Comparison of ENCODE assay signal across 31 cellular contexts in the genomic region with DNA sequence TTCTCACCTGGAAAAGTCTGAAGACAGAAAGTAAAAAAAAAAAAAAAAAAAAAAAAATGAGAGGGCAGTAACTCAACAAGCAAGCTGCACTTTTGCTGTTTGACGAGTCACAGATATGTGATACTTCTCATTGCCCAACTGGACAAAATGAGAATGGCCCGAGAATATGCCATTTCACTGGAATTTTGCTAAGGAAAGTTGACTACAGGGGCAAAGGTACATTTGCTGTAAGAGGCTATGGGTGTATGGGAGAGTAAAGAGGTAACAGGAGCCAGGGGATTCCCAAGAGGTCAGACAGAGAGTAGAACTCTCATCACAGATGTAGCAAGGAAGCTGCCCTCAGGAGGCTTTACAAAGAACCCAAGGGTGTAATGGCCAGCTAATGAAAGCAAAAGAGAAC.
"Had no signal": no experiment of that assay in that cellular context is flagged by ENCODE, and none has a peak within 500 bp of the region (broad histone marks: within the 10 kb centered on the region; RNA-seq: fewer than 3 reads in every experiment).

No MANE protein-coding gene starts in this region.

- H3K27me3 ChIP-seq: adrenal gland, SJCRH30 had no signal

- H3K9me3 ChIP-seq: adrenal gland, SJCRH30, SK-N-SH had no signal

- ATAC-seq: activated CD4-positive, alpha-beta T cell treated with anti-CD3 and anti-CD28 coated beads for 36 hours; activated T-helper 17 cell treated with anti-CD3 and anti-CD28 coated beads, Interleukin-2, amount 50 U/mL, for 72 hours; Panc1; Right ventricle myocardium inferior had no signal

- H3K4me3 ChIP-seq: adrenal gland, SJCRH30 had no signal

- H3K36me3 ChIP-seq: adrenal gland, SJCRH30, WERI-Rb-1 had no signal

- H3K4me1 Mint-ChIP-seq: activated CD4-positive, alpha-beta memory T cell treated with anti-CD3 and anti-CD28 coated beads, Interleukin-2, amount 10 ng/mL, durations not matched to agents 7 days and 5 days; activated CD4-positive, alpha-beta T cell treated with anti-CD3 and anti-CD28 coated beads for 36 hours; activated naive CD4-positive, alpha-beta T cell treated with anti-CD3 and anti-CD28 coated beads, Interleukin-2, amount 10 ng/mL, durations not matched to agents 7 days and 5 days; activated naive CD8-positive, alpha-beta T cell treated with anti-CD3 and anti-CD28 coated beads, Interleukin-2, amount 10 ng/mL, durations not matched to agents 7 days and 5 days had no signal

- H3K27ac ChIP-seq: adrenal gland, SJCRH30, WERI-Rb-1 had no signal

- H3K27me3 Mint-ChIP-seq: activated CD4-positive, alpha-beta memory T cell treated with anti-CD3 and anti-CD28 coated beads, Interleukin-2, amount 10 ng/mL, durations not matched to agents 7 days and 5 days; activated CD4-positive, alpha-beta T cell treated with anti-CD3 and anti-CD28 coated beads for 36 hours; activated naive CD4-positive, alpha-beta T cell treated with anti-CD3 and anti-CD28 coated beads, Interleukin-2, amount 10 ng/mL, durations not matched to agents 7 days and 5 days; activated naive CD8-positive, alpha-beta T cell treated with anti-CD3 and anti-CD28 coated beads, Interleukin-2, amount 10 ng/mL, durations not matched to agents 7 days and 5 days; activated T-helper 17 cell treated with anti-CD3 and anti-CD28 coated beads, Interleukin-2, amount 50 U/mL, for 72 hours had no signal

- DNase-seq: activated CD4-positive, alpha-beta memory T cell treated with anti-CD3 and anti-CD28 coated beads, Interleukin-2, amount 10 ng/mL, durations not matched to agents 7 days and 5 days; activated CD4-positive, alpha-beta T cell treated with anti-CD3 and anti-CD28 coated beads for 36 hours; activated CD4-positive, alpha-beta T cell treated with anti-CD3 and anti-CD28 coated beads, Interleukin-2, amount 50 U/mL, for 1 hour; activated gamma-delta T cell; activated naive CD4-positive, alpha-beta T cell treated with anti-CD3 and anti-CD28 coated beads, Interleukin-2, amount 10 ng/mL, durations not matched to agents 7 days and 5 days; activated naive CD8-positive, alpha-beta T cell treated with anti-CD3 and anti-CD28 coated beads, Interleukin-2, amount 10 ng/mL, durations not matched to agents 7 days and 5 days; activated T-cell treated with anti-CD3 and anti-CD28 coated beads for 4 hours; activated T-cell treated with anti-CD3 and anti-CD28 coated beads, Interleukin-2, amount 50 U/mL, for 48 hours; adrenal gland; anterior cingulate cortex; central memory CD4-positive, alpha-beta T cell; Kasumi-1; KBM-7; MV-4-11; NCI-H1092 treated with DMSO at 0.1 percent for 48 hours; NCI-H1417 treated with DMSO at 0.1 percent for 48 hours; NCI-H1694; NCI-H2029; NCI-H2107; NCI-H2171 treated with DMSO at 0.1 percent for 48 hours; NCI-H226; NCI-H526 treated with DMSO at 0.1 percent for 48 hours; NCI-H82; RPMI8226; SJCRH30; SK-N-SH; T-helper 1 cell; WERI-Rb-1 had no signal

- H3K27ac Mint-ChIP-seq: activated CD4-positive, alpha-beta memory T cell treated with anti-CD3 and anti-CD28 coated beads, Interleukin-2, amount 10 ng/mL, durations not matched to agents 7 days and 5 days; activated CD4-positive, alpha-beta T cell treated with anti-CD3 and anti-CD28 coated beads for 36 hours; activated naive CD4-positive, alpha-beta T cell treated with anti-CD3 and anti-CD28 coated beads, Interleukin-2, amount 10 ng/mL, durations not matched to agents 7 days and 5 days; activated naive CD8-positive, alpha-beta T cell treated with anti-CD3 and anti-CD28 coated beads, Interleukin-2, amount 10 ng/mL, durations not matched to agents 7 days and 5 days; activated T-helper 17 cell treated with anti-CD3 and anti-CD28 coated beads, Interleukin-2, amount 50 U/mL, for 72 hours had no signal

- H3K4me3 Mint-ChIP-seq: activated CD4-positive, alpha-beta memory T cell treated with anti-CD3 and anti-CD28 coated beads, Interleukin-2, amount 10 ng/mL, durations not matched to agents 7 days and 5 days; activated CD4-positive, alpha-beta T cell treated with anti-CD3 and anti-CD28 coated beads for 36 hours; activated naive CD4-positive, alpha-beta T cell treated with anti-CD3 and anti-CD28 coated beads, Interleukin-2, amount 10 ng/mL, durations not matched to agents 7 days and 5 days; activated naive CD8-positive, alpha-beta T cell treated with anti-CD3 and anti-CD28 coated beads, Interleukin-2, amount 10 ng/mL, durations not matched to agents 7 days and 5 days; activated T-helper 17 cell treated with anti-CD3 and anti-CD28 coated beads, Interleukin-2, amount 50 U/mL, for 72 hours had no signal

- H3K4me1 ChIP-seq: SJCRH30 had no signal

- H3K9me3 Mint-ChIP-seq: activated naive CD4-positive, alpha-beta T cell treated with anti-CD3 and anti-CD28 coated beads, Interleukin-2, amount 10 ng/mL, durations not matched to agents 7 days and 5 days; activated naive CD8-positive, alpha-beta T cell treated with anti-CD3 and anti-CD28 coated beads, Interleukin-2, amount 10 ng/mL, durations not matched to agents 7 days and 5 days; activated T-helper 17 cell treated with anti-CD3 and anti-CD28 coated beads, Interleukin-2, amount 50 U/mL, for 72 hours had no signal
